ENCODE assay signal across 1 cellular context in genomic region chr11:64643258-64643881, GRCh38.
TF ChIP-seq lines count a peak whose summit lies in the region.

No MANE protein-coding gene starts in this region.

TF ChIP-seq in GM23338, 12 proteins besides CTCF, POLR2A, EP300 and RAD21 (continued from another document):
- TF ChIP-seq, protein P1, sequence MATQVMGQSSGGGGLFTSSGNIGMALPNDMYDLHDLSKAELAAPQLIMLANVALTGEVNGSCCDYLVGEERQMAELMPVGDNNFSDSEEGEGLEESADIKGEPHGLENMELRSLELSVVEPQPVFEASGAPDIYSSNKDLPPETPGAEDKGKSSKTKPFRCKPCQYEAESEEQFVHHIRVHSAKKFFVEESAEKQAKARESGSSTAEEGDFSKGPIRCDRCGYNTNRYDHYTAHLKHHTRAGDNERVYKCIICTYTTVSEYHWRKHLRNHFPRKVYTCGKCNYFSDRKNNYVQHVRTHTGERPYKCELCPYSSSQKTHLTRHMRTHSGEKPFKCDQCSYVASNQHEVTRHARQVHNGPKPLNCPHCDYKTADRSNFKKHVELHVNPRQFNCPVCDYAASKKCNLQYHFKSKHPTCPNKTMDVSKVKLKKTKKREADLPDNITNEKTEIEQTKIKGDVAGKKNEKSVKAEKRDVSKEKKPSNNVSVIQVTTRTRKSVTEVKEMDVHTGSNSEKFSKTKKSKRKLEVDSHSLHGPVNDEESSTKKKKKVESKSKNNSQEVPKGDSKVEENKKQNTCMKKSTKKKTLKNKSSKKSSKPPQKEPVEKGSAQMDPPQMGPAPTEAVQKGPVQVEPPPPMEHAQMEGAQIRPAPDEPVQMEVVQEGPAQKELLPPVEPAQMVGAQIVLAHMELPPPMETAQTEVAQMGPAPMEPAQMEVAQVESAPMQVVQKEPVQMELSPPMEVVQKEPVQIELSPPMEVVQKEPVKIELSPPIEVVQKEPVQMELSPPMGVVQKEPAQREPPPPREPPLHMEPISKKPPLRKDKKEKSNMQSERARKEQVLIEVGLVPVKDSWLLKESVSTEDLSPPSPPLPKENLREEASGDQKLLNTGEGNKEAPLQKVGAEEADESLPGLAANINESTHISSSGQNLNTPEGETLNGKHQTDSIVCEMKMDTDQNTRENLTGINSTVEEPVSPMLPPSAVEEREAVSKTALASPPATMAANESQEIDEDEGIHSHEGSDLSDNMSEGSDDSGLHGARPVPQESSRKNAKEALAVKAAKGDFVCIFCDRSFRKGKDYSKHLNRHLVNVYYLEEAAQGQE (IDR thresholded peaks at IDR 0.05; ENCODE audit: unreplicated experiment), result no peak
